Comparison of ENCODE assay signal across 2 cellular contexts in the genomic region with DNA sequence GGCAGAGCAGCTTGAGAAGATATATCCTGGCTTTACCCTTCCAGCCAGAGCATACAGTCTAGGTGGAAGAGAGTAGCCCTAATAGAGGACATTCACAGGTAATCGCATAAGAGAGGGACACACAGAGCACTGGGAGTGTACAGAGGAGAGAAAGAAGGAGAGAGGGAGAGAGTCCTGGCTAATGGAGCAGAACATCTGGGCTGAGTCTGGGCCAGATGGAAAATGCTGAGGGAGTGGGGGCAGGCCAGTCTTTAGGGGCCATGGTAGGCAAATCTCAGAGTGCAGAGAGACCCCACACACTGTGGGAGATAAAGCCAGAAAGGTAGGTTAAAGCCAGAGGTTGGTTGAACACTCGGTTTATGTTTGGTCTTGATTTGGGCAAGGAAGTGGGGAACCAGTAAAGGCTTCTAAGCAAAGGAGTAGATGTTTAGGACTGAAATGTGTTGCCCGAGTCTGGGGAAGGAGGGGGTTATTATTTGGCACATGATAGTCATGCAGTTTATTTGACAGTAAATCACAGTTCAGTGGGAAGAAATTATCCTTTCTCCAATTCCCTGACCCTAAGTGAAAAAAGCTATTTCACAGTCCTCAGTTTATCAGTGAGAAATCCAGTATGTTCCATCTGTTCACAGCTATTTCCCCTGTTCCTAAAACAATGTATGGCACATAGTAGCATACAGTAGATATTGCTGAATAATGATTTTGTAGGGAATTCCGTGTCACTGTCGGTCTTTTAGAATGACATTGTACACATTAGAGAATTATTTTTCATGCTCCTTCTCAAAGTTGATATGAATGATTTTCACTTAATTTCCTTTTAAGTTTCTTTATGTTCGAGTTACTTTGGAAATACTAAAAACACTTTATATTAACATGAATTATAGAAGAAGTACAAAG.
A peak's percentile ranks its signal among the peaks of the same experiment; 100 is the strongest.
TF ChIP-seq lines count a peak whose summit lies in the region.

No MANE protein-coding gene starts in this region.

TF ChIP-seq in K562, 482 proteins besides CTCF, POLR2A, EP300 and RAD21:
- TF ChIP-seq SFPQ (IDR thresholded peaks at IDR 0.05; ENCODE audit: low read depth, low read length) (no peak), C11orf30 (IDR thresholded peaks at IDR 0.05; ENCODE audit: low read depth) (peak; percentile 36; the same call in 1 of the 2 replicates), ZNF764 (CRISPR knock-in tag; IDR thresholded peaks at IDR 0.05; ENCODE audit: low read depth) (no peak), CREM (IDR thresholded peaks at IDR 0.05; ENCODE audit: low read depth) (no peak), ZNF23 (CRISPR knock-in tag; IDR thresholded peaks at IDR 0.05) (no peak), RBM39 (optimal IDR thresholded peaks at IDR 0.05; ENCODE audit: low read depth, low read length) (no peak), ZNF316 (IDR thresholded peaks at IDR 0.05) (peak; percentile 41; the same call in 1 of the 2 replicates), ZNF699 (CRISPR knock-in tag; IDR thresholded peaks at IDR 0.05; ENCODE audit: insufficient replicate concordance) (no peak), ZNF184 (CRISPR knock-in tag; IDR thresholded peaks at IDR 0.05) (no peak), ZNF324 (CRISPR knock-in tag; IDR thresholded peaks at IDR 0.05) (no peak)
- TF ChIP-seq, protein P1, sequence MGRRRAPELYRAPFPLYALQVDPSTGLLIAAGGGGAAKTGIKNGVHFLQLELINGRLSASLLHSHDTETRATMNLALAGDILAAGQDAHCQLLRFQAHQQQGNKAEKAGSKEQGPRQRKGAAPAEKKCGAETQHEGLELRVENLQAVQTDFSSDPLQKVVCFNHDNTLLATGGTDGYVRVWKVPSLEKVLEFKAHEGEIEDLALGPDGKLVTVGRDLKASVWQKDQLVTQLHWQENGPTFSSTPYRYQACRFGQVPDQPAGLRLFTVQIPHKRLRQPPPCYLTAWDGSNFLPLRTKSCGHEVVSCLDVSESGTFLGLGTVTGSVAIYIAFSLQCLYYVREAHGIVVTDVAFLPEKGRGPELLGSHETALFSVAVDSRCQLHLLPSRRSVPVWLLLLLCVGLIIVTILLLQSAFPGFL (CRISPR knock-in tag; IDR thresholded peaks at IDR 0.05): no peak

TF ChIP-seq in liver, 16 proteins besides CTCF, POLR2A, EP300 and RAD21:
- no peak for TF ChIP-seq SP1 (IDR thresholded peaks at IDR 0.05)
- no peak for TF ChIP-seq EGR1 (IDR thresholded peaks at IDR 0.05; ENCODE audit: low read depth in 2 of 2)
- TF ChIP-seq TAF1 (conservative IDR thresholded peaks at IDR 0.05): no peak
- TF ChIP-seq ATF3 (IDR thresholded peaks at IDR 0.05): no peak
- no peak for TF ChIP-seq FOXA2 (IDR thresholded peaks at IDR 0.05)
- TF ChIP-seq RXRA (IDR thresholded peaks at IDR 0.05): no peak
- TF ChIP-seq MAX (IDR thresholded peaks at IDR 0.05): no peak
- TF ChIP-seq, protein P2, sequence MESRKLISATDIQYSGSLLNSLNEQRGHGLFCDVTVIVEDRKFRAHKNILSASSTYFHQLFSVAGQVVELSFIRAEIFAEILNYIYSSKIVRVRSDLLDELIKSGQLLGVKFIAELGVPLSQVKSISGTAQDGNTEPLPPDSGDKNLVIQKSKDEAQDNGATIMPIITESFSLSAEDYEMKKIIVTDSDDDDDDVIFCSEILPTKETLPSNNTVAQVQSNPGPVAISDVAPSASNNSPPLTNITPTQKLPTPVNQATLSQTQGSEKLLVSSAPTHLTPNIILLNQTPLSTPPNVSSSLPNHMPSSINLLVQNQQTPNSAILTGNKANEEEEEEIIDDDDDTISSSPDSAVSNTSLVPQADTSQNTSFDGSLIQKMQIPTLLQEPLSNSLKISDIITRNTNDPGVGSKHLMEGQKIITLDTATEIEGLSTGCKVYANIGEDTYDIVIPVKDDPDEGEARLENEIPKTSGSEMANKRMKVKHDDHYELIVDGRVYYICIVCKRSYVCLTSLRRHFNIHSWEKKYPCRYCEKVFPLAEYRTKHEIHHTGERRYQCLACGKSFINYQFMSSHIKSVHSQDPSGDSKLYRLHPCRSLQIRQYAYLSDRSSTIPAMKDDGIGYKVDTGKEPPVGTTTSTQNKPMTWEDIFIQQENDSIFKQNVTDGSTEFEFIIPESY (IDR thresholded peaks at IDR 0.05): no peak
- TF ChIP-seq FOXA1 (IDR thresholded peaks at IDR 0.05): no peak
- no peak for TF ChIP-seq YY1 (IDR thresholded peaks at IDR 0.05)
- TF ChIP-seq GABPA (IDR thresholded peaks at IDR 0.05 in 1 of 2, conservative IDR thresholded peaks at IDR 0.05 in 1 of 2): no peak
- no peak for TF ChIP-seq REST (IDR thresholded peaks at IDR 0.05)
- no peak for TF ChIP-seq HNF4A (conservative IDR thresholded peaks at IDR 0.05)
- no peak for TF ChIP-seq JUND (IDR thresholded peaks at IDR 0.05)
- TF ChIP-seq HNF4G (IDR thresholded peaks at IDR 0.05): no peak
- TF ChIP-seq NR2F2 (IDR thresholded peaks at IDR 0.05): no peak
TF ChIP-seq in liver: peak in this region for 0.
